ENCODE assay signal across 1 cellular context in genomic region chr17:32117399-32117798, GRCh38.
TF ChIP-seq lines count a peak whose summit lies in the region.

No MANE protein-coding gene starts in this region.

TF ChIP-seq in GM23338, 12 proteins besides CTCF, POLR2A, EP300 and RAD21 (continued from another document):
- TF ChIP-seq ZNF462 (CRISPR knock-in tag; IDR thresholded peaks at IDR 0.05), result no peak
- TF ChIP-seq EZH2 (IDR thresholded peaks at IDR 0.05; ENCODE audit: low read depth, unreplicated experiment), result no peak
- no peak for TF ChIP-seq ZNF114 (CRISPR knock-in tag; IDR thresholded peaks at IDR 0.05)
- TF ChIP-seq POLR2AphosphoS5 (IDR thresholded peaks at IDR 0.05; ENCODE audit: low read depth), result no peak
- no peak for TF ChIP-seq STAT1 (IDR thresholded peaks at IDR 0.05; ENCODE audit: unreplicated experiment)
- no peak for TF ChIP-seq ZNF331 (CRISPR knock-in tag; IDR thresholded peaks at IDR 0.05; ENCODE audit: low read depth)
- TF ChIP-seq EZH2phosphoT487 (IDR thresholded peaks at IDR 0.05; ENCODE audit: unreplicated experiment), result no peak
